In the genomic region with DNA sequence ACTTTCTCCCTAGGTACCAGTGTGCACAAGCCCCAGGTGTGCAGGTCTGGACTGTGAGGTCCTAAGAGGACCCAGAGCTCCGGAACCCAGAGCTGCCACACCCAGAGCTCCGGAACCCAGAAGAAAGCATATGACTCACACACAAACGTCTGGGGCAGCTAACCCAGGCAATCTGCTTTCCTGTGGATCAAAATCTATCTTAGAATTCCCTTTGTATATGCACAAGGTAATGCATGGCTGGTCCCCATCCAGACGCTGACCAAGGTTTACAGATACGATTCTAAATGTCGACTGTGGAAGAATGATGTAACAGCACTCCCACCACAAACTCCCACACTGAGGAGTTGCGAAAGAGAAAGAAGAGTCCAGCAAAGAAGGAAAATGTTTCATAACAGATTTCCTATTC, we compare ENCODE assay signal across 15 cellular contexts. TPM values are rescaled to one million over a fixed set of nuclear protein-coding genes. Genes with fewer than 3 reads are reported as not detected.
DNase-seq lines count a peak whose midpoint lies in the region; ATAC-seq, FAIRE-seq and TF ChIP-seq lines count a peak whose summit lies in the region.
"Had no signal": no experiment of that assay in that cellular context is flagged by ENCODE, and none has a peak within 500 bp of the region (broad histone marks: within the 10 kb centered on the region; RNA-seq: fewer than 3 reads in every experiment).

No MANE protein-coding gene starts in this region.

- no peaks in the 10 kb centered on the region for H3K9me3 Mint-ChIP-seq in astrocyte (ENCODE audit: unreplicated experiment)
- H3K9me3 Mint-ChIP-seq: neural crest cell had no signal

- H3K9me3 ChIP-seq in astrocyte (ENCODE audit: insufficient read depth, low read depth, low read length) = no peaks in the 10 kb centered on the region
- H3K9me3 ChIP-seq in hepatocyte (ENCODE audit: low read depth) = no peaks in the 10 kb centered on the region
- H3K9me3 ChIP-seq: SK-N-SH had no signal

- WGBS in hepatocyte (ENCODE audit: low lambda C conversion rate, missing lambda C conversion rate) = 73% methylated on average over 7 of the region's 7 CpGs

- H3K36me3 ChIP-seq in astrocyte (ENCODE audit: insufficient read depth, low read length) (no peaks in the 10 kb centered on the region), hepatocyte (replicated peaks; ENCODE audit: insufficient read depth, low read depth) (no peaks in the 10 kb centered on the region)

- ATAC-seq in GM18867 (IDR thresholded peaks at IDR 0.05; ENCODE audit: unreplicated experiment) = no peak

- H2AFZ ChIP-seq in astrocyte (ENCODE audit: low read depth, low read length) (no peak overlapping the region), hepatocyte (no peak overlapping the region)

- H3K4me3 ChIP-seq in astrocyte (ENCODE audit: insufficient read depth, low read depth, low read length) (no peak overlapping the region), hepatocyte (no peak overlapping the region)

- no peaks in the 10 kb centered on the region for H3K27me3 ChIP-seq in astrocyte (ENCODE audit: insufficient read depth, low read length)
- H3K27me3 ChIP-seq in hepatocyte = no peaks in the 10 kb centered on the region

- TF ChIP-seq CTCF in astrocyte (IDR thresholded peaks at IDR 0.05; ENCODE audit: insufficient read depth, low read depth, low read length) = no peak
- no peak for TF ChIP-seq CTCF in hepatocyte (IDR thresholded peaks at IDR 0.05; ENCODE audit: poor library complexity)

- DNase-seq in AG08395 (ENCODE audit: low spot score) = peak; percentile 28
- DNase-seq in LHCN-M2 (ENCODE audit: low read depth) = peak; percentile 6
- DNase-seq in astrocyte (ENCODE audit: low read depth) = peak; percentile 56
- DNase-seq in hepatocyte (ENCODE audit: low spot score) = peak; percentile 10
- DNase-seq in NK-92 (lab: John Stamatoyannopoulos, UW; ENCODE audit: unreplicated experiment) = no peak
- no peak for DNase-seq in T-helper 9 cell
- no peak for DNase-seq in HPDE6-E6E7 (ENCODE audit: extremely low spot score)
- DNase-seq: activated CD4-positive, alpha-beta T cell treated with anti-CD3 and anti-CD28 coated beads for 4 hours; NCI-H510A; SK-N-SH; trophoblast cell had no signal

- H3K79me2 ChIP-seq in astrocyte (ENCODE audit: insufficient read depth, low read length) = no peaks in the 10 kb centered on the region
- H3K79me2 ChIP-seq in hepatocyte = no peaks in the 10 kb centered on the region

- H3K9me2 ChIP-seq in hepatocyte (replicated peaks; ENCODE audit: insufficient read depth) = no peaks in the 10 kb centered on the region
- H3K9me2 ChIP-seq: SK-N-SH had no signal

- H3K4me2 ChIP-seq in astrocyte (ENCODE audit: low read length) (no peak overlapping the region), hepatocyte (no peak overlapping the region)
- H3K4me2 ChIP-seq: SK-N-SH had no signal

- H4K20me1 ChIP-seq in astrocyte (ENCODE audit: insufficient read depth, low read length) (no peaks in the 10 kb centered on the region), hepatocyte (ENCODE audit: insufficient read depth, poor library complexity, severe bottlenecking) (no peaks in the 10 kb centered on the region)

- no peak overlapping the region for H3K4me3 Mint-ChIP-seq in astrocyte (ENCODE audit: unreplicated experiment)
- H3K4me3 Mint-ChIP-seq: neural crest cell had no signal

- H3K27ac ChIP-seq in astrocyte (ENCODE audit: low read depth, low read length) = no peak overlapping the region
- H3K27ac ChIP-seq in hepatocyte = no peak overlapping the region

- no peaks in the 10 kb centered on the region for H3K4me1 ChIP-seq in astrocyte (ENCODE audit: insufficient read depth, low read length)
- no peaks in the 10 kb centered on the region for H3K4me1 ChIP-seq in hepatocyte (ENCODE audit: insufficient read depth)

- no peaks in the 10 kb centered on the region for H3K36me3 Mint-ChIP-seq in astrocyte (ENCODE audit: low read depth, unreplicated experiment)

- no peak overlapping the region for H3K9ac ChIP-seq in astrocyte (ENCODE audit: low read length)
- H3K9ac ChIP-seq: SK-N-SH had no signal

- H3K27ac Mint-ChIP-seq in astrocyte (ENCODE audit: unreplicated experiment) = no peak overlapping the region

- FAIRE-seq in astrocyte (lab: Jason Lieb, UNC) = no peak
- FAIRE-seq: colon, keratinocyte had no signal

- peaks cover 2% of the 10 kb centered on the region for H3K27me3 Mint-ChIP-seq in astrocyte (ENCODE audit: low read depth, unreplicated experiment)

- peaks cover 4% of the 10 kb centered on the region for H3K4me1 Mint-ChIP-seq in astrocyte (ENCODE audit: low read depth, unreplicated experiment)
- H3K4me1 Mint-ChIP-seq: neural crest cell had no signal

RNA-seq across cellular contexts. Expression of a gene that starts 15.7 kb away (rescaled TPM):
- not detected in 2 replicates for total RNA-seq in LHCN-M2 (2014; rRNA removed)
- 0.21 TPM for polyA plus RNA-seq in LHCN-M2 (2012)
- not detected in 2 replicates for total RNA-seq in astrocyte
- 0.52 and 2.4 TPM in 2 replicates for total RNA-seq in hepatocyte
- polyA plus RNA-seq in hepatocyte = not detected in 2 replicates
- polyA plus RNA-seq: keratinocyte, SK-N-SH had no signal

Comparison
In these comparisons a context has a peak if more than half of its experiments do, and no peak if none do; other contexts are left out.
1. DNase-seq: peak in AG08395 (single experiment), LHCN-M2 (single experiment), astrocyte (single experiment) and hepatocyte (single experiment); none in NK-92 (single experiment), T-helper 9 cell (single experiment) and HPDE6-E6E7 (single experiment).